Comparison of ENCODE assay signal across 1 cellular context in the genomic region with DNA sequence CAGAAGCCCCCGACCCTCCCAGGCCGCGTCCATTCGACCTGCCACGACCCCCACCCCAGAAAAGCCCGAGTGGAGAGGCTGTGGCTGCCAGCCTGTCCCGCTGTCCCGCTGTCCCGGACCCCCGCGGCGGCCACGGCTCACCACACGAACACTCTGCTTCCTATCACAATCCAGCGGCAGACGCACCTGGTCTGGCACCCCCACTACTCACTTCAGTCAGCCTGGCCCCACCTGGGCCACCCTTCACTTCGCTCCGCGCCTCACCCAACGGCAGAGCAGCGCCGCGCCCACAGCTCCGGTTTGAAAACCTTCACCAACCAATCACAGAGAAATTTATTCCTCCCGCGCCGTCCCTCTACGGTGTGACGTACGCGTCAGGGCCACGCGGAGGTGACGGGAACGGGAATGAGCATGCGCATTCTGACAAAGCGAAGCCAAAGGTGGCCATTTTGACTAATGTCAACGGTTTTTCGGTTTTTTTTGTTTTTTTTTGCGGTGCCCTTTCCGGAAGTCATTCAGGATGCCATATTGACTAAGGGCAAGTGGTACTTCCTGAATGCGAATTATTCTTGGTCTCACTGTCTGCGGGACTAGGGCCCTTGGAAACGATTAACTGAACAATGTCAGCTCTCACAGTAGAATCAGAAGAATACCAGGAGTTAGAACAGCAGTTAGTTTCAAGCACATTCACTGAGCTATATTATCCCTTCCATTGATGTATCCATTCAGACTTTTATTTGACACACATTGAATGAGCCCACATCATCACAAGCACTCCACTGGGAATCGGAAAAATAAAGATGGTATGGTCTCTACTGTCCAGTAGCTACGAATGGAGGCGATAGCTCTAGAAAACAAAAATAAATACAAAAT.
A peak's percentile ranks its signal among the peaks of the same experiment; 100 is the strongest.
TF ChIP-seq lines count a peak whose summit lies in the region.

Gene RACGAP1 (minus strand): TSS at position 308 of the 873 bp plus-strand sequence. CDS start 8,779 bp downstream, outside the sequence.

TF ChIP-seq in HepG2, 621 proteins besides CTCF, POLR2A, EP300 and RAD21 (continued from another document and continues in another):
- TF ChIP-seq, protein P1, sequence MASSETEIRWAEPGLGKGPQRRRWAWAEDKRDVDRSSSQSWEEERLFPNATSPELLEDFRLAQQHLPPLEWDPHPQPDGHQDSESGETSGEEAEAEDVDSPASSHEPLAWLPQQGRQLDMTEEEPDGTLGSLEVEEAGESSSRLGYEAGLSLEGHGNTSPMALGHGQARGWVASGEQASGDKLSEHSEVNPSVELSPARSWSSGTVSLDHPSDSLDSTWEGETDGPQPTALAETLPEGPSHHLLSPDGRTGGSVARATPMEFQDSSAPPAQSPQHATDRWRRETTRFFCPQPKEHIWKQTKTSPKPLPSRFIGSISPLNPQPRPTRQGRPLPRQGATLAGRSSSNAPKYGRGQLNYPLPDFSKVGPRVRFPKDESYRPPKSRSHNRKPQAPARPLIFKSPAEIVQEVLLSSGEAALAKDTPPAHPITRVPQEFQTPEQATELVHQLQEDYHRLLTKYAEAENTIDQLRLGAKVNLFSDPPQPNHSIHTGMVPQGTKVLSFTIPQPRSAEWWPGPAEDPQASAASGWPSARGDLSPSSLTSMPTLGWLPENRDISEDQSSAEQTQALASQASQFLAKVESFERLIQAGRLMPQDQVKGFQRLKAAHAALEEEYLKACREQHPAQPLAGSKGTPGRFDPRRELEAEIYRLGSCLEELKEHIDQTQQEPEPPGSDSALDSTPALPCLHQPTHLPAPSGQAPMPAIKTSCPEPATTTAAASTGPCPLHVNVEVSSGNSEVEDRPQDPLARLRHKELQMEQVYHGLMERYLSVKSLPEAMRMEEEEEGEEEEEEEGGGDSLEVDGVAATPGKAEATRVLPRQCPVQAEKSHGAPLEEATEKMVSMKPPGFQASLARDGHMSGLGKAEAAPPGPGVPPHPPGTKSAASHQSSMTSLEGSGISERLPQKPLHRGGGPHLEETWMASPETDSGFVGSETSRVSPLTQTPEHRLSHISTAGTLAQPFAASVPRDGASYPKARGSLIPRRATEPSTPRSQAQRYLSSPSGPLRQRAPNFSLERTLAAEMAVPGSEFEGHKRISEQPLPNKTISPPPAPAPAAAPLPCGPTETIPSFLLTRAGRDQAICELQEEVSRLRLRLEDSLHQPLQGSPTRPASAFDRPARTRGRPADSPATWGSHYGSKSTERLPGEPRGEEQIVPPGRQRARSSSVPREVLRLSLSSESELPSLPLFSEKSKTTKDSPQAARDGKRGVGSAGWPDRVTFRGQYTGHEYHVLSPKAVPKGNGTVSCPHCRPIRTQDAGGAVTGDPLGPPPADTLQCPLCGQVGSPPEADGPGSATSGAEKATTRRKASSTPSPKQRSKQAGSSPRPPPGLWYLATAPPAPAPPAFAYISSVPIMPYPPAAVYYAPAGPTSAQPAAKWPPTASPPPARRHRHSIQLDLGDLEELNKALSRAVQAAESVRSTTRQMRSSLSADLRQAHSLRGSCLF (CRISPR knock-in tag; IDR thresholded peaks at IDR 0.05; ENCODE audit: borderline replicate concordance): 0 out of 2 replicates have a peak, but pooled peaks have one; percentile 39
- TF ChIP-seq, protein P2, sequence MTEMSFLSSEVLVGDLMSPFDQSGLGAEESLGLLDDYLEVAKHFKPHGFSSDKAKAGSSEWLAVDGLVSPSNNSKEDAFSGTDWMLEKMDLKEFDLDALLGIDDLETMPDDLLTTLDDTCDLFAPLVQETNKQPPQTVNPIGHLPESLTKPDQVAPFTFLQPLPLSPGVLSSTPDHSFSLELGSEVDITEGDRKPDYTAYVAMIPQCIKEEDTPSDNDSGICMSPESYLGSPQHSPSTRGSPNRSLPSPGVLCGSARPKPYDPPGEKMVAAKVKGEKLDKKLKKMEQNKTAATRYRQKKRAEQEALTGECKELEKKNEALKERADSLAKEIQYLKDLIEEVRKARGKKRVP (CRISPR knock-in tag; IDR thresholded peaks at IDR 0.05): peak in 1 of 2 experiments; percentile 60; a peak in 1 of 4 replicates
- TF ChIP-seq ZNF263 (CRISPR knock-in tag; IDR thresholded peaks at IDR 0.05) (peak; percentile 18; the same call in 1 of the 2 replicates), ZNF670 (CRISPR knock-in tag; IDR thresholded peaks at IDR 0.05; ENCODE audit: borderline replicate concordance) (no peak), E2F5 (CRISPR knock-in tag; conservative IDR thresholded peaks at IDR 0.05) (peak; percentile 94), TBX2 (CRISPR knock-in tag; IDR thresholded peaks at IDR 0.05; ENCODE audit: borderline replicate concordance) (peak; percentile 87), MBD4 (IDR thresholded peaks at IDR 0.05; ENCODE audit: borderline replicate concordance, low read length) (no peak), ZBTB10 (CRISPR knock-in tag; IDR thresholded peaks at IDR 0.05; ENCODE audit: borderline replicate concordance) (0 out of 2 replicates have a peak, but pooled peaks have one; percentile 52), RELA (CRISPR knock-in tag; IDR thresholded peaks at IDR 0.05) (no peak), GATAD1 (CRISPR knock-in tag; IDR thresholded peaks at IDR 0.05) (peak; percentile 89), SAP130 (CRISPR knock-in tag; IDR thresholded peaks at IDR 0.05; ENCODE audit: low read depth) (peak; percentile 98), FOXP1 (IDR thresholded peaks at IDR 0.05) (no peak), FOXP1 (CRISPR knock-in tag; IDR thresholded peaks at IDR 0.05) (no peak), RXRB (CRISPR knock-in tag; IDR thresholded peaks at IDR 0.05; ENCODE audit: borderline replicate concordance) (peak; percentile 56; the same call in 1 of the 2 replicates), ZNF841 (CRISPR knock-in tag; IDR thresholded peaks at IDR 0.05; ENCODE audit: borderline replicate concordance) (no peak), ETV6 (CRISPR knock-in tag; conservative IDR thresholded peaks at IDR 0.05) (no peak), ADNP (CRISPR knock-in tag; IDR thresholded peaks at IDR 0.05) (no peak), ZNF160 (CRISPR knock-in tag; IDR thresholded peaks at IDR 0.05) (0 out of 2 replicates have a peak, but pooled peaks have one; percentile 43), ZNF124 (CRISPR knock-in tag; IDR thresholded peaks at IDR 0.05) (peak; percentile 51; the same call in 1 of the 2 replicates), ZNF619 (CRISPR knock-in tag; IDR thresholded peaks at IDR 0.05) (0 out of 2 replicates have a peak, but pooled peaks have one; percentile 56), PAXIP1 (CRISPR knock-in tag; conservative IDR thresholded peaks at IDR 0.05) (peak; percentile 37), RARA (CRISPR knock-in tag; IDR thresholded peaks at IDR 0.05) (peak; percentile 2; the same call in 1 of the 2 replicates), ZNF792 (CRISPR knock-in tag; IDR thresholded peaks at IDR 0.05) (0 out of 2 replicates have a peak, but pooled peaks have one; percentile 42), ZNF572 (CRISPR knock-in tag; IDR thresholded peaks at IDR 0.05) (peak; percentile 56; the same call in 1 of the 2 replicates), EED (CRISPR knock-in tag; IDR thresholded peaks at IDR 0.05) (peak; percentile 85; the same call in 1 of the 2 replicates), ZMYM2 (CRISPR knock-in tag; IDR thresholded peaks at IDR 0.05) (0 out of 2 replicates have a peak, but pooled peaks have one; percentile 15), ETV5 (CRISPR knock-in tag; IDR thresholded peaks at IDR 0.05; ENCODE audit: borderline replicate concordance) (peak; percentile 70; the same call in 1 of the 2 replicates), ZNF331 (CRISPR knock-in tag; IDR thresholded peaks at IDR 0.05) (peak; percentile 46; the same call in 1 of the 2 replicates), ZNF296 (CRISPR knock-in tag; conservative IDR thresholded peaks at IDR 0.05) (no peak)
- TF ChIP-seq, protein P3, sequence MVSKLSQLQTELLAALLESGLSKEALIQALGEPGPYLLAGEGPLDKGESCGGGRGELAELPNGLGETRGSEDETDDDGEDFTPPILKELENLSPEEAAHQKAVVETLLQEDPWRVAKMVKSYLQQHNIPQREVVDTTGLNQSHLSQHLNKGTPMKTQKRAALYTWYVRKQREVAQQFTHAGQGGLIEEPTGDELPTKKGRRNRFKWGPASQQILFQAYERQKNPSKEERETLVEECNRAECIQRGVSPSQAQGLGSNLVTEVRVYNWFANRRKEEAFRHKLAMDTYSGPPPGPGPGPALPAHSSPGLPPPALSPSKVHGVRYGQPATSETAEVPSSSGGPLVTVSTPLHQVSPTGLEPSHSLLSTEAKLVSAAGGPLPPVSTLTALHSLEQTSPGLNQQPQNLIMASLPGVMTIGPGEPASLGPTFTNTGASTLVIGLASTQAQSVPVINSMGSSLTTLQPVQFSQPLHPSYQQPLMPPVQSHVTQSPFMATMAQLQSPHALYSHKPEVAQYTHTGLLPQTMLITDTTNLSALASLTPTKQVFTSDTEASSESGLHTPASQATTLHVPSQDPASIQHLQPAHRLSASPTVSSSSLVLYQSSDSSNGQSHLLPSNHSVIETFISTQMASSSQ (IDR thresholded peaks at IDR 0.05; ENCODE audit: low read depth): no peak
- TF ChIP-seq, protein P3 (CRISPR knock-in tag; IDR thresholded peaks at IDR 0.05; ENCODE audit: borderline replicate concordance): 0 out of 2 replicates have a peak, but pooled peaks have one; percentile 40
- TF ChIP-seq, protein P4, sequence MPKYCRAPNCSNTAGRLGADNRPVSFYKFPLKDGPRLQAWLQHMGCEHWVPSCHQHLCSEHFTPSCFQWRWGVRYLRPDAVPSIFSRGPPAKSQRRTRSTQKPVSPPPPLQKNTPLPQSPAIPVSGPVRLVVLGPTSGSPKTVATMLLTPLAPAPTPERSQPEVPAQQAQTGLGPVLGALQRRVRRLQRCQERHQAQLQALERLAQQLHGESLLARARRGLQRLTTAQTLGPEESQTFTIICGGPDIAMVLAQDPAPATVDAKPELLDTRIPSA (CRISPR knock-in tag; IDR thresholded peaks at IDR 0.05; ENCODE audit: borderline replicate concordance): no peak
- TF ChIP-seq, protein P5, sequence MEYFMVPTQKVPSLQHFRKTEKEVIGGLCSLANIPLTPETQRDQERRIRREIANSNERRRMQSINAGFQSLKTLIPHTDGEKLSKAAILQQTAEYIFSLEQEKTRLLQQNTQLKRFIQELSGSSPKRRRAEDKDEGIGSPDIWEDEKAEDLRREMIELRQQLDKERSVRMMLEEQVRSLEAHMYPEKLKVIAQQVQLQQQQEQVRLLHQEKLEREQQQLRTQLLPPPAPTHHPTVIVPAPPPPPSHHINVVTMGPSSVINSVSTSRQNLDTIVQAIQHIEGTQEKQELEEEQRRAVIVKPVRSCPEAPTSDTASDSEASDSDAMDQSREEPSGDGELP (IDR thresholded peaks at IDR 0.05; ENCODE audit: borderline replicate concordance, low read depth): peak; percentile 50; the same call in 1 of the 2 replicates
